Comparison of ENCODE assay signal across 21 cellular contexts in genomic region chr9:87464992-87465378, GRCh38. TPM values are rescaled to one million over a fixed set of nuclear protein-coding genes. Genes with fewer than 3 reads are reported as not detected.
A peak's percentile ranks its signal among the peaks of the same experiment; 100 is the strongest.
DNase-seq lines count a peak whose midpoint lies in the region; ATAC-seq lines count a peak whose summit lies in the region.
"Had no signal": no experiment of that assay in that cellular context is flagged by ENCODE, and none has a peak within 500 bp of the region (broad histone marks: within the 10 kb centered on the region; RNA-seq: fewer than 3 reads in every experiment).

No MANE protein-coding gene starts in this region.

- no peaks in the 10 kb centered on the region for H3K27me3 ChIP-seq in skeletal muscle tissue (ENCODE audit: control insufficient read depth in 3 of 3, insufficient read depth in 3 of 3, low read length in 3 of 3)
- H3K27me3 ChIP-seq: ascending aorta; BLaER1 treated with 17β-estradiol and CSF1 and Interleukin-3, amounts not matched to agents 10 nM and 100 nM; SJCRH30; vagina had no signal

- no peaks in the 10 kb centered on the region for H3K9me3 ChIP-seq in skeletal muscle tissue (ENCODE audit: control insufficient read depth in 3 of 3, low read length in 3 of 3)
- H3K9me3 ChIP-seq: ascending aorta; BLaER1 treated with 17β-estradiol and CSF1 and Interleukin-3, amounts not matched to agents 10 nM and 100 nM; SJCRH30; vagina had no signal

- H3K4me1 Mint-ChIP-seq in activated T-cell treated with anti-CD3 and anti-CD28 coated beads, Interleukin-2, amount 50 U/mL, for 24 hours (ENCODE audit: low read depth) = peaks cover 22% of the 10 kb centered on the region
- peaks cover 7% of the 10 kb centered on the region for H3K4me1 Mint-ChIP-seq in activated T-cell treated with anti-CD3 and anti-CD28 coated beads, Interleukin-2, amount 50 U/mL, for 4 hours (ENCODE audit: low read depth)
- peaks cover 16% of the 10 kb centered on the region for H3K4me1 Mint-ChIP-seq in activated naive CD8-positive, alpha-beta T cell treated with anti-CD3 and anti-CD28 coated beads, Interleukin-2, amount 50 U/mL, for 24 hours
- H3K4me1 Mint-ChIP-seq: T-helper 17 cell had no signal

- peak overlapping the region; percentile 12 for H3K27ac ChIP-seq in skeletal muscle tissue (ENCODE audit: low read depth, low read length)
- H3K27ac ChIP-seq: ascending aorta; BLaER1 treated with 17β-estradiol and CSF1 and Interleukin-3, amounts not matched to agents 10 nM and 100 nM; SJCRH30; vagina had no signal

- H3K27ac Mint-ChIP-seq in activated T-cell treated with anti-CD3 and anti-CD28 coated beads, Interleukin-2, amount 50 U/mL, for 24 hours = peak overlapping the region; percentile 89
- peak overlapping the region; percentile 73 for H3K27ac Mint-ChIP-seq in activated naive CD8-positive, alpha-beta T cell treated with anti-CD3 and anti-CD28 coated beads, Interleukin-2, amount 50 U/mL, for 24 hours
- H3K27ac Mint-ChIP-seq: activated CD8-positive, alpha-beta memory T cell treated with anti-CD3 and anti-CD28 coated beads, Interleukin-2, amount 10 ng/mL, durations not matched to agents 7 days and 5 days; T-helper 17 cell had no signal

- no peak overlapping the region for H3K4me3 Mint-ChIP-seq in activated T-cell treated with anti-CD3 and anti-CD28 coated beads, Interleukin-2, amount 50 U/mL, for 24 hours
- no peak overlapping the region for H3K4me3 Mint-ChIP-seq in activated T-cell treated with anti-CD3 and anti-CD28 coated beads, Interleukin-2, amount 50 U/mL, for 4 hours
- no peak overlapping the region for H3K4me3 Mint-ChIP-seq in activated naive CD8-positive, alpha-beta T cell treated with anti-CD3 and anti-CD28 coated beads, Interleukin-2, amount 50 U/mL, for 24 hours
- H3K4me3 Mint-ChIP-seq: activated CD8-positive, alpha-beta memory T cell treated with anti-CD3 and anti-CD28 coated beads, Interleukin-2, amount 10 ng/mL, durations not matched to agents 7 days and 5 days; T-helper 17 cell had no signal

- no peak for ATAC-seq in activated T-cell treated with anti-CD3 and anti-CD28 coated beads, Interleukin-2, amount 50 U/mL, for 4 hours
- ATAC-seq in HG02973 (IDR thresholded peaks at IDR 0.05; ENCODE audit: unreplicated experiment) (peak; percentile 4), left colon (no peak)
- no peak for ATAC-seq in activated naive CD8-positive, alpha-beta T cell treated with anti-CD3 and anti-CD28 coated beads, Interleukin-2, amount 50 U/mL, for 24 hours
- ATAC-seq: activated CD8-positive, alpha-beta memory T cell treated with anti-CD3 and anti-CD28 coated beads, Interleukin-2, amount 10 ng/mL, durations not matched to agents 7 days and 5 days; T-helper 17 cell had no signal

- H3K9ac ChIP-seq in skeletal muscle tissue (ENCODE audit: low read depth in 1 of 3, low read length in 3 of 3) = no peak overlapping the region
- H3K9ac ChIP-seq: BLaER1 treated with 17β-estradiol and CSF1 and Interleukin-3, amounts not matched to agents 10 nM and 100 nM had no signal

- no peaks in the 10 kb centered on the region for H3K36me3 Mint-ChIP-seq in activated T-cell treated with anti-CD3 and anti-CD28 coated beads, Interleukin-2, amount 50 U/mL, for 24 hours (ENCODE audit: low read depth)
- no peaks in the 10 kb centered on the region for H3K36me3 Mint-ChIP-seq in activated T-cell treated with anti-CD3 and anti-CD28 coated beads, Interleukin-2, amount 50 U/mL, for 4 hours (ENCODE audit: insufficient read depth)
- H3K36me3 Mint-ChIP-seq in activated naive CD8-positive, alpha-beta T cell treated with anti-CD3 and anti-CD28 coated beads, Interleukin-2, amount 50 U/mL, for 24 hours (ENCODE audit: low read depth) = no peaks in the 10 kb centered on the region
- H3K36me3 Mint-ChIP-seq: activated CD8-positive, alpha-beta memory T cell treated with anti-CD3 and anti-CD28 coated beads, Interleukin-2, amount 10 ng/mL, durations not matched to agents 7 days and 5 days had no signal

- intact Hi-C loops in left colon (cut with DNase I, micrococcal nuclease) = no loop called here

- no peak for DNase-seq in activated T-cell treated with anti-CD3 and anti-CD28 coated beads, Interleukin-2, amount 50 U/mL, for 24 hours
- no peak for DNase-seq in activated T-cell treated with anti-CD3 and anti-CD28 coated beads, Interleukin-2, amount 50 U/mL, for 4 hours
- no peak for DNase-seq in activated naive CD8-positive, alpha-beta T cell treated with anti-CD3 and anti-CD28 coated beads, Interleukin-2, amount 50 U/mL, for 24 hours
- no peak for DNase-seq in left colon
- DNase-seq in activated CD4-positive, alpha-beta T cell treated with anti-CD3 and anti-CD28 coated beads for 4 hours = no peak
- no peak for DNase-seq in HPDE6-E6E7 (ENCODE audit: extremely low spot score)
- DNase-seq: activated CD4-positive, CD25-positive, alpha-beta regulatory T cell; activated CD8-positive, alpha-beta memory T cell treated with anti-CD3 and anti-CD28 coated beads, Interleukin-2, amount 10 ng/mL, durations not matched to agents 7 days and 5 days; effector CD8-positive, alpha-beta T cell; hippocampal formation; KBM-7; NCI-H187 treated with DMSO at 0.1 percent for 48 hours; nucleus accumbens; SJCRH30; stimulated activated CD4-positive, alpha-beta T cell treated with anti-CD3 and anti-CD28 coated beads, Interleukin-12 subunit alpha, Interleukin-12 subunit beta, amount 100 ng/mL, for 4 hours; T-helper 17 cell had no signal

- no peaks in the 10 kb centered on the region for H3K9me3 Mint-ChIP-seq in activated T-cell treated with anti-CD3 and anti-CD28 coated beads, Interleukin-2, amount 50 U/mL, for 24 hours
- no peaks in the 10 kb centered on the region for H3K9me3 Mint-ChIP-seq in activated T-cell treated with anti-CD3 and anti-CD28 coated beads, Interleukin-2, amount 50 U/mL, for 4 hours
- peaks cover 3% of the 10 kb centered on the region for H3K9me3 Mint-ChIP-seq in activated naive CD8-positive, alpha-beta T cell treated with anti-CD3 and anti-CD28 coated beads, Interleukin-2, amount 50 U/mL, for 24 hours

- no peak overlapping the region for H3K4me3 ChIP-seq in skeletal muscle tissue (ENCODE audit: low read length in 3 of 3)
- H3K4me3 ChIP-seq: ascending aorta; BLaER1 treated with 17β-estradiol and CSF1 and Interleukin-3, amounts not matched to agents 10 nM and 100 nM; SJCRH30; vagina had no signal

- no peaks in the 10 kb centered on the region for H3K4me1 ChIP-seq in skeletal muscle tissue (ENCODE audit: control insufficient read depth in 3 of 3, insufficient read depth in 3 of 3, low read length in 3 of 3)
- H3K4me1 ChIP-seq: ascending aorta had no signal

- no peaks in the 10 kb centered on the region for H3K36me3 ChIP-seq in skeletal muscle tissue (ENCODE audit: control insufficient read depth in 3 of 3, insufficient read depth in 3 of 3, low read length in 3 of 3)
- H3K36me3 ChIP-seq: ascending aorta; BLaER1 treated with 17β-estradiol and CSF1 and Interleukin-3, amounts not matched to agents 10 nM and 100 nM; SJCRH30; vagina had no signal

- H3K27me3 Mint-ChIP-seq in activated T-cell treated with anti-CD3 and anti-CD28 coated beads, Interleukin-2, amount 50 U/mL, for 24 hours = peaks cover under 1% of the 10 kb centered on the region
- H3K27me3 Mint-ChIP-seq in activated T-cell treated with anti-CD3 and anti-CD28 coated beads, Interleukin-2, amount 50 U/mL, for 4 hours (ENCODE audit: low read depth) = no peaks in the 10 kb centered on the region
- peaks cover 1% of the 10 kb centered on the region for H3K27me3 Mint-ChIP-seq in activated naive CD8-positive, alpha-beta T cell treated with anti-CD3 and anti-CD28 coated beads, Interleukin-2, amount 50 U/mL, for 24 hours
- H3K27me3 Mint-ChIP-seq: activated CD8-positive, alpha-beta memory T cell treated with anti-CD3 and anti-CD28 coated beads, Interleukin-2, amount 10 ng/mL, durations not matched to agents 7 days and 5 days had no signal

RNA-seq across cellular contexts. Expression of gene DAPK1, which starts 32.7 kb away (rescaled TPM):
- total RNA-seq in activated T-cell treated with anti-CD3 and anti-CD28 coated beads, Interleukin-2, amount 50 U/mL, for 4 hours = 1 to 10 TPM; 2.7 to 4.2 (median 4.0) TPM
- 18.8 TPM for total RNA-seq in skeletal muscle tissue
- 10 to 100 TPM; 10.4 to 22.8 TPM for total RNA-seq in left colon
